28 cellular contexts compared by ENCODE assay signal in genomic region chr6:168123165-168123911, GRCh38. TPM values are rescaled to one million over a fixed set of nuclear protein-coding genes. Genes with fewer than 3 reads are reported as not detected.
DNase-seq lines count a peak whose midpoint lies in the region; ATAC-seq and TF ChIP-seq lines count a peak whose summit lies in the region.
"Had no signal": no experiment of that assay in that cellular context is flagged by ENCODE, and none has a peak within 500 bp of the region (broad histone marks: within the 10 kb centered on the region; RNA-seq: fewer than 3 reads in every experiment).

No MANE protein-coding gene starts in this region.

- no peaks in the 10 kb centered on the region for H3K9me3 ChIP-seq in H9 (ENCODE audit: control insufficient read depth, low read depth, low read length)
- no peaks in the 10 kb centered on the region for H3K9me3 ChIP-seq in sigmoid colon
- H3K9me3 ChIP-seq: HAP-1 had no signal

- no peaks in the 10 kb centered on the region for H3K4me1 ChIP-seq in H9 (ENCODE audit: insufficient read depth, low read length)
- no peaks in the 10 kb centered on the region for H3K4me1 ChIP-seq in sigmoid colon
- H3K4me1 ChIP-seq: BLaER1, HAP-1 had no signal

- H3K27ac Mint-ChIP-seq in H9, result no peak overlapping the region
- H3K27ac Mint-ChIP-seq: activated naive CD8-positive, alpha-beta T cell treated with anti-CD3 and anti-CD28 coated beads, Interleukin-2, amount 10 ng/mL, durations not matched to agents 7 days and 5 days; activated T-cell treated with anti-CD3 and anti-CD28 coated beads, Interleukin-2, amount 50 U/mL, for 24 hours; stimulated activated naive CD8-positive, alpha-beta T cell treated with anti-CD3 and anti-CD28 coated beads, Interleukin-15, Interleukin-2, amounts not matched to agents 100 ng/mL and 50 ng/mL, for 24 hours had no signal

- no peak overlapping the region for H2BK20ac ChIP-seq in H9 (ENCODE audit: low read depth, low read length, poor library complexity, severe bottlenecking)

- H2BK120ac ChIP-seq in H9 (ENCODE audit: low read depth, low read length, poor library complexity, severe bottlenecking), result no peak overlapping the region

- H3T11ph ChIP-seq in H9 (ENCODE audit: low read length), result no peak overlapping the region

- H2AK5ac ChIP-seq in H9 (ENCODE audit: insufficient read length, low read length), result no peak overlapping the region

- TF ChIP-seq CTCF in H9 (conservative IDR thresholded peaks at IDR 0.05) (no peak), sigmoid colon (IDR thresholded peaks at IDR 0.05) (no peak)

- H3K79me2 ChIP-seq in H9 (ENCODE audit: insufficient read depth, low read length), result no peaks in the 10 kb centered on the region

- H3K4me1 Mint-ChIP-seq in H9, result peaks cover 22 to 28% of the 10 kb centered on the region in 2 experiments
- H3K4me1 Mint-ChIP-seq: activated naive CD8-positive, alpha-beta T cell treated with anti-CD3 and anti-CD28 coated beads, Interleukin-2, amount 10 ng/mL, durations not matched to agents 7 days and 5 days; naive thymus-derived CD8-positive, alpha-beta T cell had no signal

- no peaks in the 10 kb centered on the region for H3K79me1 ChIP-seq in H9 (ENCODE audit: insufficient read depth, low read depth, low read length, poor library complexity, severe bottlenecking)

- H3K9ac ChIP-seq in H9 (ENCODE audit: extremely low read depth, insufficient read length, low read length), result no peak overlapping the region
- H3K9ac ChIP-seq: BLaER1 had no signal

- no peak overlapping the region for H3K18ac ChIP-seq in H9 (ENCODE audit: insufficient read length, low read depth, low read length)

- TF ChIP-seq POLR2A in sigmoid colon (IDR thresholded peaks at IDR 0.05), result no peak

- peaks cover 0 to 4% (median 3%) of the 10 kb centered on the region in 3 experiments; a peak in 2 of 7 replicates for H3K36me3 Mint-ChIP-seq in H9 (ENCODE audit: insufficient read depth in 1 of 3, low read depth in 3 of 3)
- H3K36me3 Mint-ChIP-seq: activated naive CD8-positive, alpha-beta T cell treated with anti-CD3 and anti-CD28 coated beads, Interleukin-2, amount 10 ng/mL, durations not matched to agents 7 days and 5 days; naive thymus-derived CD8-positive, alpha-beta T cell had no signal

- no peak overlapping the region for H2BK5ac ChIP-seq in H9 (ENCODE audit: insufficient read length, low read length)

- no peak overlapping the region for H3K4me2 ChIP-seq in H9 (ENCODE audit: insufficient read depth, insufficient read length, low read length)
- H3K4me2 ChIP-seq: BLaER1 had no signal

- no peaks in the 10 kb centered on the region for H4K20me1 ChIP-seq in H9 (ENCODE audit: control insufficient read depth, insufficient read depth, insufficient read length)
- H4K20me1 ChIP-seq: BLaER1 had no signal

- ATAC-seq in HG03457 (IDR thresholded peaks at IDR 0.05; ENCODE audit: unreplicated experiment) (no peak), GM18519 (IDR thresholded peaks at IDR 0.05; ENCODE audit: low FRiP score, unreplicated experiment) (no peak)
- ATAC-seq: naive thymus-derived CD8-positive, alpha-beta T cell; Panc1 had no signal

- H2BK15ac ChIP-seq in H9 (ENCODE audit: low read depth, low read length), result no peak overlapping the region

- no peak overlapping the region for H4K8ac ChIP-seq in H9 (replicated peaks; ENCODE audit: insufficient read length, low read depth, low read length)

- no peak overlapping the region for H2BK12ac ChIP-seq in H9 (ENCODE audit: insufficient read length, low read depth, low read length)

- H3K4me3 Mint-ChIP-seq in H9, result no peak overlapping the region; a peak in 1 of 5 replicates
- H3K4me3 Mint-ChIP-seq: activated naive CD8-positive, alpha-beta T cell treated with anti-CD3 and anti-CD28 coated beads, Interleukin-2, amount 10 ng/mL, durations not matched to agents 7 days and 5 days; activated T-cell treated with anti-CD3 and anti-CD28 coated beads, Interleukin-2, amount 50 U/mL, for 24 hours; naive thymus-derived CD8-positive, alpha-beta T cell; stimulated activated naive CD8-positive, alpha-beta T cell treated with anti-CD3 and anti-CD28 coated beads, Interleukin-15, Interleukin-2, amounts not matched to agents 100 ng/mL and 50 ng/mL, for 24 hours had no signal

- H4K91ac ChIP-seq in H9 (ENCODE audit: insufficient read length, low read depth, low read length), result no peak overlapping the region

- peak; percentile 38 for DNase-seq in D341Med (ENCODE audit: low spot score)
- peak; percentile 15 for DNase-seq in H9
- peak; percentile 36 for DNase-seq in islet precursor cell
- peak; percentile 29 for DNase-seq in sigmoid colon
- DNase-seq in NCI-H526 treated with DMSO at 0.1 percent for 48 hours (lab: John Stamatoyannopoulos, UW), result no peak
- DNase-seq: activated effector memory CD4-positive, alpha-beta T cell treated with anti-CD3 and anti-CD28 coated beads, Interleukin-2, amount 50 U/mL, for 16 hours; activated naive CD8-positive, alpha-beta T cell treated with anti-CD3 and anti-CD28 coated beads, Interleukin-2, amount 10 ng/mL, durations not matched to agents 7 days and 5 days; activated T-cell treated with anti-CD3 and anti-CD28 coated beads, Interleukin-2, amount 50 U/mL, for 24 hours; DMS153; effector CD4-positive, alpha-beta T cell; erythroblast; midbrain; naive thymus-derived CD8-positive, alpha-beta T cell; NCI-H1417; NCI-H2029 treated with DMSO at 0.1 percent for 48 hours; NCI-H524 treated with DMSO at 0.1 percent for 48 hours; occipital lobe; SHP77 treated with DMSO at 0.1 percent for 48 hours had no signal

- no peak overlapping the region for H3K56ac ChIP-seq in H9 (ENCODE audit: insufficient read length, low read depth, low read length)

- H3K23me2 ChIP-seq in H9 (ENCODE audit: insufficient read length, low read depth, low read length, poor library complexity, severe bottlenecking), result no peaks in the 10 kb centered on the region

- H3K27ac ChIP-seq in H9 (ENCODE audit: insufficient read length, low read depth, low read length) (no peak overlapping the region), sigmoid colon (no peak overlapping the region)
- H3K27ac ChIP-seq: BLaER1, skin epidermis had no signal

- no peak overlapping the region for H2AFZ ChIP-seq in H9 (ENCODE audit: low read length)

- peaks cover 3% of the 10 kb centered on the region in 2 experiments; a peak in 4 of 5 replicates for H3K9me3 Mint-ChIP-seq in H9
- H3K9me3 Mint-ChIP-seq: activated T-cell treated with anti-CD3 and anti-CD28 coated beads, Interleukin-2, amount 50 U/mL, for 24 hours; stimulated activated naive CD8-positive, alpha-beta T cell treated with anti-CD3 and anti-CD28 coated beads, Interleukin-15, Interleukin-2, amounts not matched to agents 100 ng/mL and 50 ng/mL, for 24 hours had no signal

- no CpG with 5 or more reads among the region's 8 CpGs for WGBS in H9 (ENCODE audit: extremely low coverage, insufficient read length, low lambda C conversion rate)
- 84 to 87% methylated on average over 8 of the region's 8 CpGs for WGBS in sigmoid colon, 2 donors

- no peak overlapping the region for H3K23ac ChIP-seq in H9 (ENCODE audit: insufficient read length, low read depth, low read length)

- peaks cover 14% of the 10 kb centered on the region for H3K27me3 Mint-ChIP-seq in H9 (ENCODE audit: low read depth)
- H3K27me3 Mint-ChIP-seq: activated naive CD8-positive, alpha-beta T cell treated with anti-CD3 and anti-CD28 coated beads, Interleukin-2, amount 10 ng/mL, durations not matched to agents 7 days and 5 days; stimulated activated naive CD8-positive, alpha-beta T cell treated with anti-CD3 and anti-CD28 coated beads, Interleukin-15, Interleukin-2, amounts not matched to agents 100 ng/mL and 50 ng/mL, for 24 hours had no signal

- H4K5ac ChIP-seq in H9 (ENCODE audit: insufficient read length, low read depth, low read length), result no peak overlapping the region

- no peak overlapping the region for H3K4me3 ChIP-seq in sigmoid colon
- H3K4me3 ChIP-seq: BLaER1, HAP-1, skin epidermis had no signal

- H3K27me3 ChIP-seq in H9 (ENCODE audit: insufficient read depth, low read length), result no peaks in the 10 kb centered on the region
- H3K27me3 ChIP-seq in sigmoid colon, result no peaks in the 10 kb centered on the region
- H3K27me3 ChIP-seq: BLaER1 had no signal

- H3K36me3 ChIP-seq in sigmoid colon, result no peaks in the 10 kb centered on the region
- H3K36me3 ChIP-seq: BLaER1, HAP-1 had no signal

- intact Hi-C loops in sigmoid colon (cut with DNase I), result no loop called here

- no peak for TF ChIP-seq EP300 in sigmoid colon (IDR thresholded peaks at IDR 0.05)

- H3K4ac ChIP-seq in H9 (ENCODE audit: low read depth, low read length), result no peak overlapping the region

- no peak overlapping the region for H3K14ac ChIP-seq in H9 (ENCODE audit: insufficient read depth, low read length)

RNA-seq across cellular contexts. Expression of gene FRMD1, which starts 44.3 kb away (rescaled TPM):
- not detected in 2 replicates for total RNA-seq in H9 (2021)
- total RNA-seq in sigmoid colon, result under 1 TPM in 2 of 4 donors, not detected in 2; 0.36 to 0.83 TPM
- polyA plus RNA-seq in sigmoid colon, result 10 to 100 TPM in 1 of 3 donors, 1 to 10 TPM in 2; 4.2 to 12.0 (median 9.3) TPM
- total RNA-seq: activated naive CD8-positive, alpha-beta T cell treated with anti-CD3 and anti-CD28 coated beads, Interleukin-2, amount 10 ng/mL, durations not matched to agents 7 days and 5 days; bronchial epithelial cell; naive thymus-derived CD8-positive, alpha-beta T cell; occipital lobe; T-helper 2 cell treated with Interferon-gamma antibody and Interleukin-4, amounts not matched to agents 100 ng/mL and 5 ng/mL, for 36 hours had no signal
- polyA plus RNA-seq: AG04450; naive thymus-derived CD8-positive, alpha-beta T cell had no signal
